ENCODE assay signal across 18 cellular contexts in the genomic region with DNA sequence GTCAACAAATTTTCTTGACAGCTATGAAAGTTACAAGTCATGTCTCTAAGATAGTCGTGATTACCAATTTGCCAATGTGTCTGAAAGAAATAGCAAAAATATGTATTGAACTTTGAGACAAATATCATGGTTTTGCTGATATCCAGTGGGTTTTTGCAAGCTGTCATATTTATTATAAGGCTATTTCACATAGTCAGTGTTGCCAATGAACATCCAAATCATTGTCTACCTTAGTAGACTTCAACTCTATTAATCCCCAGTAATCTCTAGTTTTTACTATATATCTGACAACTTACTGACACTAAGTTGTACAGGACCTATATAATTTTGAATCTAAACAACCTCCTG.
"Had no signal": no experiment of that assay in that cellular context is flagged by ENCODE, and none has a peak within 500 bp of the region (broad histone marks: within the 10 kb centered on the region; RNA-seq: fewer than 3 reads in every experiment).

No MANE protein-coding gene starts in this region.

- H3K27ac ChIP-seq: hepatocyte, transverse colon had no signal

- H3K36me3 Mint-ChIP-seq: activated CD4-positive, alpha-beta memory T cell treated with anti-CD3 and anti-CD28 coated beads for 36 hours; activated naive CD8-positive, alpha-beta T cell; memory B cell had no signal

- H3K27ac Mint-ChIP-seq: activated CD4-positive, alpha-beta memory T cell treated with anti-CD3 and anti-CD28 coated beads for 36 hours; activated naive CD8-positive, alpha-beta T cell; activated T-helper 1 cell treated with anti-CD3 and anti-CD28 coated beads, Interleukin-12 subunit alpha, Interleukin-12 subunit beta, Interleukin-2, Interleukin-4 antibody, amounts not matched to agents 30 ng/mL and 10 ng/mL and 1 ng/mL, durations not matched to agents 14 hours and 24 hours and 36 hours; memory B cell; naive thymus-derived CD4-positive, alpha-beta T cell had no signal

- H3K27me3 ChIP-seq: hepatocyte, transverse colon had no signal

- H3K36me3 ChIP-seq: left lung, transverse colon had no signal

- H3K4me3 Mint-ChIP-seq: activated CD4-positive, alpha-beta memory T cell treated with anti-CD3 and anti-CD28 coated beads for 36 hours; activated naive CD8-positive, alpha-beta T cell; activated T-helper 1 cell treated with anti-CD3 and anti-CD28 coated beads, Interleukin-12 subunit alpha, Interleukin-12 subunit beta, Interleukin-2, Interleukin-4 antibody, amounts not matched to agents 30 ng/mL and 10 ng/mL and 1 ng/mL, durations not matched to agents 14 hours and 24 hours and 36 hours; memory B cell; naive thymus-derived CD4-positive, alpha-beta T cell had no signal

- H3K4me1 Mint-ChIP-seq: memory B cell had no signal

- ATAC-seq: naive thymus-derived CD4-positive, alpha-beta T cell had no signal

- H2AFZ ChIP-seq: hepatocyte had no signal

- H3K9me3 Mint-ChIP-seq: activated CD4-positive, alpha-beta memory T cell treated with anti-CD3 and anti-CD28 coated beads for 36 hours; activated T-helper 1 cell treated with anti-CD3 and anti-CD28 coated beads, Interleukin-12 subunit alpha, Interleukin-12 subunit beta, Interleukin-2, Interleukin-4 antibody, amounts not matched to agents 30 ng/mL and 10 ng/mL and 1 ng/mL, durations not matched to agents 14 hours and 24 hours and 36 hours; memory B cell; naive thymus-derived CD4-positive, alpha-beta T cell had no signal

- H3K9me3 ChIP-seq: left lung, transverse colon had no signal

- DNase-seq: activated CD4-positive, alpha-beta memory T cell treated with anti-CD3 and anti-CD28 coated beads for 36 hours; activated CD4-positive, alpha-beta T cell treated with anti-CD3 and anti-CD28 coated beads for 4 hours; activated T-cell treated with anti-CD3 and anti-CD28 coated beads for 4 hours; effector memory CD4-positive, alpha-beta T cell; islet precursor cell; left lung; naive thymus-derived CD4-positive, alpha-beta T cell; nucleus accumbens; posterior cingulate gyrus; stimulated activated CD8-positive, alpha-beta memory T cell treated with anti-CD3 and anti-CD28 coated beads, Interleukin-4, amount 100 ng/mL, for 48 hours; stimulated activated naive CD4-positive, alpha-beta T cell; SW 1271; T-helper 2 cell; transverse colon had no signal

- H3K4me1 ChIP-seq: left lung had no signal

- H3K4me3 ChIP-seq: hepatocyte, left lung, transverse colon had no signal

- H3K4me2 ChIP-seq: hepatocyte had no signal
